In genomic region chr19:37507167-37507464, GRCh38 we compare ENCODE assay signal across 2 cellular contexts.
TF ChIP-seq lines count a peak whose summit lies in the region.

No MANE protein-coding gene starts in this region.

TF ChIP-seq in liver, 16 proteins besides CTCF, POLR2A, EP300 and RAD21:
- TF ChIP-seq ATF3 (IDR thresholded peaks at IDR 0.05) (no peak), NR2F2 (IDR thresholded peaks at IDR 0.05) (no peak), GABPA (IDR thresholded peaks at IDR 0.05 in 1 of 2, conservative IDR thresholded peaks at IDR 0.05 in 1 of 2) (no peak), JUND (IDR thresholded peaks at IDR 0.05) (no peak), MAX (IDR thresholded peaks at IDR 0.05) (no peak), SP1 (IDR thresholded peaks at IDR 0.05) (no peak), REST (IDR thresholded peaks at IDR 0.05) (no peak), YY1 (IDR thresholded peaks at IDR 0.05) (no peak), TAF1 (conservative IDR thresholded peaks at IDR 0.05) (no peak), FOXA2 (IDR thresholded peaks at IDR 0.05) (no peak), HNF4A (conservative IDR thresholded peaks at IDR 0.05) (no peak), RXRA (IDR thresholded peaks at IDR 0.05) (no peak), EGR1 (IDR thresholded peaks at IDR 0.05; ENCODE audit: low read depth in 2 of 2) (no peak), FOXA1 (IDR thresholded peaks at IDR 0.05) (no peak), HNF4G (IDR thresholded peaks at IDR 0.05) (no peak), ZBTB33 (IDR thresholded peaks at IDR 0.05) (no peak)

TF ChIP-seq in HepG2, 621 proteins besides CTCF, POLR2A, EP300 and RAD21:
- no peak for TF ChIP-seq EZH2 (conservative IDR thresholded peaks at IDR 0.05; ENCODE audit: low read depth, low read length)
- no peak for TF ChIP-seq MEIS2 (CRISPR knock-in tag; IDR thresholded peaks at IDR 0.05)
- no peak for TF ChIP-seq ZSCAN29 (CRISPR knock-in tag; conservative IDR thresholded peaks at IDR 0.05)
- no peak for TF ChIP-seq SALL1 (CRISPR knock-in tag; IDR thresholded peaks at IDR 0.05)
- TF ChIP-seq ZBTB26 (CRISPR knock-in tag; IDR thresholded peaks at IDR 0.05; ENCODE audit: borderline replicate concordance), result no peak
- no peak for TF ChIP-seq FOXA1 (IDR thresholded peaks at IDR 0.05)
- no peak for TF ChIP-seq FOXA1 (CRISPR knock-in tag; IDR thresholded peaks at IDR 0.05)
- TF ChIP-seq ZBTB43 (CRISPR knock-in tag; conservative IDR thresholded peaks at IDR 0.05), result no peak
- no peak for TF ChIP-seq HOXA7 (CRISPR knock-in tag; IDR thresholded peaks at IDR 0.05)
- TF ChIP-seq ZSCAN21 (CRISPR knock-in tag; IDR thresholded peaks at IDR 0.05; ENCODE audit: borderline replicate concordance), result no peak
- no peak for TF ChIP-seq MLLT10 (CRISPR knock-in tag; IDR thresholded peaks at IDR 0.05)
- no peak for TF ChIP-seq SP1 (IDR thresholded peaks at IDR 0.05)
- TF ChIP-seq SP1 (CRISPR knock-in tag; IDR thresholded peaks at IDR 0.05), result no peak
- TF ChIP-seq ZNF282 (IDR thresholded peaks at IDR 0.05; ENCODE audit: partially characterized antibody), result no peak
- no peak for TF ChIP-seq ZNF543 (CRISPR knock-in tag; IDR thresholded peaks at IDR 0.05)
- TF ChIP-seq JUND (CRISPR knock-in tag; IDR thresholded peaks at IDR 0.05), result no peak
- TF ChIP-seq KDM2A (CRISPR knock-in tag; IDR thresholded peaks at IDR 0.05; ENCODE audit: borderline replicate concordance, low read depth), result no peak
- no peak for TF ChIP-seq HNRNPH1 (optimal IDR thresholded peaks at IDR 0.05; ENCODE audit: low read depth, low read length)
- TF ChIP-seq ZBTB40 (IDR thresholded peaks at IDR 0.05), result no peak
- TF ChIP-seq ZBTB40 (CRISPR knock-in tag; IDR thresholded peaks at IDR 0.05), result no peak
